In the genomic region with DNA sequence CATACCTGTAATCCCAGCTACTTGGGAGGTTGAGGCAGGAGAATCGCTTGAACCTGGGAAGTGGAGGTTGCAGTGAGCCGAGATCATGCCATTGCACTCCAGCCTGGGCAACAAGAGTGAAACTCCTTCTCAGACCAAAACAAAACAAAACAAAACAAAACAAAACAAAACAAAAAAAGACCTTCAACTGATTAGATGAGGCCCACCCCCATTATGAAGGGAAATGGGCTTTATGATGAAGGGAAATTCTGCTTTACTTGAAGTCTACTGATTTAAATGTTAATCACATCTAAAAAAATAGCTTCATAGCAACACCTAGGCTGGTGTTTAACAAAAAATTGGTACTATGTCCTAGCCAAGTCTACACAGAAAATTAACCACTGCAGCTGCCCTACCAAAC, we compare ENCODE assay signal across 8 cellular contexts. TPM values are rescaled to one million over a fixed set of nuclear protein-coding genes. Genes with fewer than 3 reads are reported as not detected.
DNase-seq lines count a peak whose midpoint lies in the region; ATAC-seq, FAIRE-seq and TF ChIP-seq lines count a peak whose summit lies in the region.
"Not testable (repeated sequence)": the region's sequence is repeated elsewhere in the genome, so short reads cannot be mapped to it uniquely, and the experiment has no call there.
"Had no signal": no experiment of that assay in that cellular context is flagged by ENCODE, and none has a peak within 500 bp of the region (broad histone marks: within the 10 kb centered on the region; RNA-seq: fewer than 3 reads in every experiment).

No MANE protein-coding gene starts in this region.

- H3K4me2 ChIP-seq in K562 (ENCODE audit: insufficient read depth, low read length): not testable (repeated sequence)

- H3K4me3 ChIP-seq in HEK293 (ENCODE audit: low read depth, low read length); K562: not testable (repeated sequence)

- not testable (repeated sequence) for TF ChIP-seq RAD21 in K562 (CRISPR knock-in tag; conservative IDR thresholded peaks at IDR 0.05 in 1 of 2, IDR thresholded peaks at IDR 0.05 in 1 of 2)

- not testable (repeated sequence) for H3K79me2 ChIP-seq in K562 (ENCODE audit: control insufficient read depth, insufficient read depth, low read length)

- not testable (repeated sequence) for H3K36me3 ChIP-seq in HEK293 (ENCODE audit: control insufficient read depth in 2 of 2, insufficient read depth in 1 of 2, low read length in 2 of 2); K562 (ENCODE audit: control insufficient read depth, insufficient read depth, low read length)

- intact Hi-C loops in K562 (cut with micrococcal nuclease): loop anchor here (5.0 kb wide), 1 partner anchor 218 kb away; no protein-coding TSS in a partner anchor

- CTCF ChIA-PET in HEK293 (lab: Yijun Ruan, JAX): interaction anchor here (2.1 kb wide), 1 partner anchor 21 kb away, joined by 8 read pairs; no protein-coding TSS in a partner anchor
- CTCF ChIA-PET in K562 (lab: Yijun Ruan, JAX; ENCODE audit: low intra/inter-chr PET ratio): not testable (repeated sequence)

- H3K27ac ChIP-seq in HEK293 (ENCODE audit: extremely low read depth, low read depth, low read length); K562 (ENCODE audit: extremely low read depth, low read depth, low read length): not testable (repeated sequence)

- POLR2A ChIA-PET in HEK293 (lab: Yijun Ruan, JAX); K562 (lab: Yijun Ruan, JAX): not testable (repeated sequence)

- H3K9me3 ChIP-seq in HEK293 (ENCODE audit: control insufficient read depth, insufficient read depth, low read depth, low read length); K562 (replicated peaks; ENCODE audit: control insufficient read depth, insufficient read depth, low read depth, low read length): not testable (repeated sequence)

- not testable (repeated sequence) for H3K9me1 ChIP-seq in K562 (ENCODE audit: control insufficient read depth, insufficient read depth, low read length)

- not testable (repeated sequence) for TF ChIP-seq EP300 in K562 (IDR thresholded peaks at IDR 0.05; ENCODE audit: low read length)

- not testable (repeated sequence) for H4K20me1 ChIP-seq in K562 (replicated peaks; ENCODE audit: control insufficient read depth, insufficient read depth, low read length)

- H2AFZ ChIP-seq in K562 (ENCODE audit: low read depth, low read length): not testable (repeated sequence)

- FAIRE-seq in K562 (lab: Jason Lieb, UNC): not testable (repeated sequence)

- not testable (repeated sequence) for H3K4me1 ChIP-seq in HEK293 (ENCODE audit: control insufficient read depth, insufficient read depth, low read length); K562 (replicated peaks in 1 of 2; ENCODE audit: control insufficient read depth in 2 of 2, insufficient read depth in 2 of 2, low read length in 2 of 2)

- not testable (repeated sequence) for BruUV-seq in K562 (replicated peaks; lab: Mats Ljungman, UMichigan)

- not testable (repeated sequence) for TF ChIP-seq POLR2A in K562 (conservative IDR thresholded peaks at IDR 0.05)

- not testable (repeated sequence) for H3K9ac ChIP-seq in K562 (ENCODE audit: insufficient read depth in 1 of 2, low read depth in 2 of 2, low read length in 2 of 2)

- DNase-seq in K562 (ENCODE audit: extremely low read depth in 1 of 4, low spot score in 3 of 4): not testable (repeated sequence)

- WGBS in K562 (ENCODE audit: insufficient coverage, low coverage, missing lambda C conversion rate): 7% methylated on average over 2 of the region's 2 CpGs

- H3K27me3 ChIP-seq in K562 (ENCODE audit: control insufficient read depth in 2 of 2, insufficient read depth in 2 of 2, low read length in 2 of 2): peaks cover 9 to 11% of the 10 kb centered on the region in 2 experiments; a peak in 3 of 5 replicates

- in situ Hi-C loops in K562 (cut with MboI): loop anchor here (25.0 kb wide), 1 partner anchor 1063 kb away; no protein-coding TSS in a partner anchor

- not testable (repeated sequence) for ATAC-seq in K562

- TF ChIP-seq CTCF in HEK293 (tag by site-specific recombination; IDR thresholded peaks at IDR 0.05); K562 (IDR thresholded peaks at IDR 0.05 in 2 of 3, conservative IDR thresholded peaks at IDR 0.05 in 1 of 3; ENCODE audit: insufficient read depth in 2 of 3, low read depth in 1 of 3, low read length in 3 of 3): not testable (repeated sequence)

TF ChIP-seq in HEK293, 187 proteins besides CTCF, POLR2A, EP300 and RAD21:
- TF ChIP-seq ZNF10 (tag by site-specific recombination; IDR thresholded peaks at IDR 0.05): peak; percentile 99

TF ChIP-seq in K562, 482 proteins besides CTCF, POLR2A, EP300 and RAD21:
- peak; percentile 52 for TF ChIP-seq RBM25 (IDR thresholded peaks at IDR 0.05; ENCODE audit: low read depth, low read length, severe bottlenecking)
- 0 out of 2 replicates have a peak, but pooled peaks have one; percentile 30 for TF ChIP-seq BCOR (IDR thresholded peaks at IDR 0.05)
- TF ChIP-seq ZNF134 (CRISPR knock-in tag; conservative IDR thresholded peaks at IDR 0.05): peak; percentile 98
- 0 out of 4 replicates have a peak, but pooled peaks of 1 of the 2 experiments have one; percentile 10 for TF ChIP-seq KDM1A (IDR thresholded peaks at IDR 0.05)

RNA-seq across cellular contexts. Expression of a gene that starts 25.2 kb away (rescaled TPM):
- 55.8 and 56.6 TPM in 2 replicates for total RNA-seq in K562 (2011; cell fraction: chromatin; rRNA removed; ENCODE audit: low replicate concordance)
- 56.9 and 60.5 TPM in 2 replicates for total RNA-seq in K562 (2011; cell fraction: nucleolus; rRNA removed)
- 36.5 and 49.8 TPM in 2 replicates for total RNA-seq in K562 (2011; cell fraction: nucleoplasm; rRNA removed)
- total RNA-seq in K562 (2014; rRNA removed) (15.3 and 18.2 TPM in 2 replicates), K562 (2014; rRNA removed; fragmentation: Illumina TruSeq; extraction: Trizol) (11.4 and 17.3 TPM in 2 replicates), K562 (2015; rRNA removed; fragmentation: Illumina TruSeq; extraction: Trizol) (15.4 and 17.9 TPM in 2 replicates), K562 (2021) (33.6 and 33.8 TPM in 2 replicates)
- polyA plus RNA-seq in K562 (2011; rRNA removed) (7.7 and 8.1 TPM in 2 replicates), K562 (2014; fragmentation: Illumina TruSeq; extraction: Trizol) (14.2 and 18.3 TPM in 2 replicates), K562 (2014; fragmentation: Nextera tagmentation; extraction: Ambion mirVana) (1 to 10 TPM; 5.6 to 6.0 TPM), K562 (2014; rRNA removed) (12.5 and 17.2 TPM in 2 replicates)
- polyA plus RNA-seq in K562 (2011; cell fraction: cytosol; rRNA removed): 7.9 and 16.6 TPM in 2 replicates
- polyA plus RNA-seq in K562 (2011; cell fraction: nucleus; rRNA removed): 11.8 and 20.5 TPM in 2 replicates
- 16.8 and 25.3 TPM in 2 replicates for polyA plus RNA-seq in K562 (2012)
- 11.9 and 15.1 TPM in 2 replicates for polyA minus RNA-seq in K562 (2011; rRNA and poly(A)+ RNA removed)
- polyA minus RNA-seq in K562 (2011; cell fraction: cytosol; rRNA and poly(A)+ RNA removed): 16.4 and 18.1 TPM in 2 replicates
- polyA minus RNA-seq in K562 (2011; cell fraction: nucleus; rRNA and poly(A)+ RNA removed): 12.5 and 14.1 TPM in 2 replicates
- total RNA-seq: A172; Calu3; CD4-positive, alpha-beta T cell; CD8-positive, alpha-beta memory T cell had no signal
- polyA plus RNA-seq: CD14-positive monocyte; CD4-positive, CD25-positive, alpha-beta regulatory T cell had no signal
